Comparison of ENCODE assay signal across 1 cellular context in genomic region chr7:48084727-48085432, GRCh38.
TF ChIP-seq lines count a peak whose summit lies in the region.

No MANE protein-coding gene starts in this region.

TF ChIP-seq in GM12878, 131 proteins besides CTCF, POLR2A, EP300 and RAD21 (continues in another document):
- TF ChIP-seq GABPA (IDR thresholded peaks at IDR 0.05; ENCODE audit: low read depth) (peak; percentile 62; the same call in 1 of the 2 replicates), IRF4 (IDR thresholded peaks at IDR 0.05; ENCODE audit: low read depth, low read length) (peak; percentile 76), CBFB (IDR thresholded peaks at IDR 0.05; ENCODE audit: low read depth) (peak; percentile 97), NR2C1 (IDR thresholded peaks at IDR 0.05) (no peak; the same call in 1 of the 2 replicates), LARP7 (IDR thresholded peaks at IDR 0.05) (no peak; the same call in 1 of the 2 replicates), NFXL1 (IDR thresholded peaks at IDR 0.05; ENCODE audit: borderline replicate concordance) (no peak), TCF12 (IDR thresholded peaks at IDR 0.05; ENCODE audit: low read depth, low read length) (peak; percentile 84), TARDBP (IDR thresholded peaks at IDR 0.05; ENCODE audit: borderline replicate concordance) (peak; percentile 79; the same call in 1 of the 2 replicates), SIN3A (IDR thresholded peaks at IDR 0.05; ENCODE audit: low read depth, low read length) (no peak), BACH1 (IDR thresholded peaks at IDR 0.05; ENCODE audit: borderline replicate concordance) (peak; percentile 99; the same call in 1 of the 2 replicates), NR2F1 (conservative IDR thresholded peaks at IDR 0.05) (peak; percentile 100), ZNF274 (IDR thresholded peaks at IDR 0.05; ENCODE audit: insufficient read depth, insufficient read length) (no peak), POU2F2 (IDR thresholded peaks at IDR 0.05; ENCODE audit: borderline replicate concordance, low read depth, low read length) (peak; percentile 77; the same call in 2 of the 3 replicates), KDM1A (IDR thresholded peaks at IDR 0.05; ENCODE audit: borderline replicate concordance) (no peak), SPI1 (IDR thresholded peaks at IDR 0.05; ENCODE audit: borderline replicate concordance, insufficient read depth, low read depth, low read length) (no peak), RELB (IDR thresholded peaks at IDR 0.05; ENCODE audit: low read depth) (peak; percentile 80; the same call in 1 of the 2 replicates), YY1 (IDR thresholded peaks at IDR 0.05; ENCODE audit: low read depth, low read length) (0 out of 2 replicates have a peak, but pooled peaks have one; percentile 14), FOXM1 (IDR thresholded peaks at IDR 0.05; ENCODE audit: low read depth, low read length) (peak; percentile 96), HDAC6 (IDR thresholded peaks at IDR 0.05; ENCODE audit: unreplicated experiment) (no peak), EED (IDR thresholded peaks at IDR 0.05; ENCODE audit: low read depth) (peak; percentile 86), CREB1 (IDR thresholded peaks at IDR 0.05; ENCODE audit: low read depth) (peak; percentile 76), BHLHE40 (IDR thresholded peaks at IDR 0.05; ENCODE audit: borderline replicate concordance in 1 of 2, low read depth in 2 of 2, low read length in 1 of 2) (peak; percentile 91 to 93), ZNF384 (IDR thresholded peaks at IDR 0.05; ENCODE audit: borderline replicate concordance, low read depth, low read length) (peak; percentile 7; the same call in 1 of the 2 replicates), SMAD5 (IDR thresholded peaks at IDR 0.05; ENCODE audit: low read depth) (peak; percentile 47; the same call in 1 of the 2 replicates), ZNF217 (IDR thresholded peaks at IDR 0.05) (peak; percentile 85), ZBTB4 (CRISPR knock-in tag; IDR thresholded peaks at IDR 0.05) (no peak), SKIL (IDR thresholded peaks at IDR 0.05; ENCODE audit: low read depth, poor library complexity, severe bottlenecking) (peak; percentile 100), USF1 (IDR thresholded peaks at IDR 0.05; ENCODE audit: borderline replicate concordance, extremely low read length, insufficient read depth, low read depth, low read length) (no peak), STAT3 (IDR thresholded peaks at IDR 0.05; ENCODE audit: low read depth, low read length) (0 out of 2 replicates have a peak, but pooled peaks have one; percentile 64), MTA2 (IDR thresholded peaks at IDR 0.05; ENCODE audit: low read depth) (peak; percentile 95), RBBP5 (conservative IDR thresholded peaks at IDR 0.05) (no peak), ZZZ3 (IDR thresholded peaks at IDR 0.05; ENCODE audit: control insufficient read depth, insufficient read length, low read depth) (no peak), ELK1 (IDR thresholded peaks at IDR 0.05; ENCODE audit: low read depth, low read length) (0 out of 2 replicates have a peak, but pooled peaks have one; percentile 32), EGR1 (IDR thresholded peaks at IDR 0.05; ENCODE audit: borderline replicate concordance in 1 of 2, low read depth in 2 of 2, low read length in 2 of 2) (no peak), KAT2A (conservative IDR thresholded peaks at IDR 0.05; ENCODE audit: control insufficient read depth, low read depth, low read length) (no peak), MXI1 (IDR thresholded peaks at IDR 0.05; ENCODE audit: low read depth, low read length) (peak; percentile 74), REST (IDR thresholded peaks at IDR 0.05; ENCODE audit: low read depth, low read length) (no peak), HDAC2 (IDR thresholded peaks at IDR 0.05) (no peak), ATF2 (IDR thresholded peaks at IDR 0.05; ENCODE audit: low read length) (peak; percentile 96), PKNOX1 (IDR thresholded peaks at IDR 0.05) (no peak), HDGF (IDR thresholded peaks at IDR 0.05) (no peak), POLR2AphosphoS2 (IDR thresholded peaks at IDR 0.05; ENCODE audit: low read depth, low read length) (no peak), BMI1 (IDR thresholded peaks at IDR 0.05; ENCODE audit: borderline replicate concordance) (peak; percentile 75; the same call in 1 of the 2 replicates), SIX5 (IDR thresholded peaks at IDR 0.05; ENCODE audit: low read depth, low read length, severe bottlenecking) (no peak), STAT1 (conservative IDR thresholded peaks at IDR 0.05) (no peak), ZNF207 (IDR thresholded peaks at IDR 0.05; ENCODE audit: borderline replicate concordance) (no peak), MEF2A (IDR thresholded peaks at IDR 0.05; ENCODE audit: insufficient read depth, low read depth, low read length) (peak; percentile 63), HSF1 (IDR thresholded peaks at IDR 0.05; ENCODE audit: low read depth, low read length) (no peak)
